In the genomic region with DNA sequence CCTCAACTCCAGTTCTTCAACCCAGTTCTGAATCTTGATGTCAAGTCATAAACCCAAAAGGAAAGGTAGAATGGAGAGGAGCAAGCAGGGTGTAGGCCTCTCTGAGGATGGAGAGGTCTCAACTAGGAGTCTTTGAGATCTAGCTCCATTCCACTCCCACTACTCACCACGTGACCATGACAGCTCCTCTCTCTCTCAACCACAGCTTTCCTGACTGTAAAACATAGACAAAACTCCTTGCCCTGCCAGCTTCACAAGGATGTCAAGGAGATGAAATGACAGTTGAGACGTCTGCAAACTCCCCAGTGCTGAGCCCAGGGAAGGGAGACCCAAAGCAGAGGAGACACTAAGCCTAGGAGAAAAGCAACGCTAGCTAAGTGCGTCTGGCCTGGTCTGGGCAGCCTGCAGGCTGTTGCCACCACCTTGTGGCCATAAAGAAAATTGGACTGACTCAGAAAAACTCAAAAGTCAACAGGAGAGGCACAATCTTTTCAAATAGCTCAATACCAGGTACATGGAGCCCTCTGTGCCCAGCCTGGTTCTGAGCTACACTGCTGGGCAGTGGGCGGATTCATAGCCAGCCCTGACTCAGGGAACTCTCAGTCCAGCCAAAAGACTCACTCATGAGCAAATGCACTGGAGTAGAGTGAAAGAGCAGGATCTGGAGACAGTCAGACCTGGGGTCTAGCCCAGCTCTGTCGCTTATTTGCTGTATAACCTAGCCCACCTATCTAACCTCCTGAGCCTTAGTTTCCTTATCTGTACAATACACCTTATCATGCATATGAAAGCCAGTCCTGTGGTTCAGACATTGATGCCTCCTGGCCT, we compare ENCODE assay signal across 8 cellular contexts. TPM values are rescaled to one million over a fixed set of nuclear protein-coding genes. Genes with fewer than 3 reads are reported as not detected.
DNase-seq lines count a peak whose midpoint lies in the region; ATAC-seq and TF ChIP-seq lines count a peak whose summit lies in the region.

No MANE protein-coding gene starts in this region.

- DNase-seq in CD14-positive monocyte (ENCODE audit: low spot score) (no peak), GM23248 (peak; percentile 78), NCI-H774 (lab: John Stamatoyannopoulos, UW) (peak; percentile 34), foreskin keratinocyte (peak in 1 of 2 donors; percentile 35), osteoblast (ENCODE audit: insufficient read length, low spot score, missing footprints) (peak; percentile 90), ureter (ENCODE audit: low spot score) (no peak)
- peak; percentile 42 to 43 for DNase-seq in activated T-cell treated with anti-CD3 and anti-CD28 coated beads, Interleukin-2, amount 50 U/mL, for 72 hours

- intact Hi-C loops in CD14-positive monocyte (cut with micrococcal nuclease): loop anchor here (2.0 to 5.0 kb wide), 2 partner anchors 14 to 404 kb away; no protein-coding TSS in a partner anchor

- H3K4me2 ChIP-seq in GM23248 (ENCODE audit: unreplicated experiment): peak overlapping the region; percentile 34
- H3K4me2 ChIP-seq in osteoblast (ENCODE audit: insufficient read depth, low read length): peak overlapping the region; percentile 12

- no peak overlapping the region for H3K9ac ChIP-seq in GM23248

- peaks cover 59% of the 10 kb centered on the region for H3K4me1 Mint-ChIP-seq in CD14-positive monocyte
- H3K4me1 Mint-ChIP-seq in activated T-cell treated with anti-CD3 and anti-CD28 coated beads, Interleukin-2, amount 50 U/mL, for 72 hours (ENCODE audit: low read depth): peaks cover 35% of the 10 kb centered on the region

- H3K36me3 ChIP-seq in GM23248 (ENCODE audit: low read depth): no peaks in the 10 kb centered on the region
- peaks cover 16% of the 10 kb centered on the region for H3K36me3 ChIP-seq in osteoblast (ENCODE audit: insufficient read depth, low read length)

- H3K4me1 ChIP-seq in GM23248 (ENCODE audit: insufficient read depth) (peaks cover 25% of the 10 kb centered on the region), foreskin keratinocyte (peaks cover 3% of the 10 kb centered on the region), osteoblast (ENCODE audit: insufficient read depth, low read length) (peaks cover 14% of the 10 kb centered on the region)

- peaks cover 19% of the 10 kb centered on the region; the same call in 1 of the 2 replicates for H3F3A ChIP-seq in GM23248 (ENCODE audit: insufficient read depth)

- H3K9me3 Mint-ChIP-seq in CD14-positive monocyte: no peaks in the 10 kb centered on the region
- no peaks in the 10 kb centered on the region for H3K9me3 Mint-ChIP-seq in activated T-cell treated with anti-CD3 and anti-CD28 coated beads, Interleukin-2, amount 50 U/mL, for 72 hours

- ATAC-seq in activated T-cell treated with anti-CD3 and anti-CD28 coated beads, Interleukin-2, amount 50 U/mL, for 72 hours (replicated peaks in 1 of 2): peak; percentile 29 to 31
- ATAC-seq in foreskin keratinocyte (peak; percentile 18), HG02571 (IDR thresholded peaks at IDR 0.05; ENCODE audit: unreplicated experiment) (no peak)

- H3K79me2 ChIP-seq in GM23248 (ENCODE audit: insufficient read depth) (peaks cover 9% of the 10 kb centered on the region; the same call in 1 of the 2 replicates), osteoblast (ENCODE audit: insufficient read depth, low read length) (peaks cover 13% of the 10 kb centered on the region)

- H3K4me3 ChIP-seq in GM23248 (no peak overlapping the region), osteoblast (ENCODE audit: insufficient read depth, low read length) (no peak overlapping the region)

- H3K27ac ChIP-seq in GM23248: peak overlapping the region; percentile 16; the same call in 1 of the 2 replicates
- H3K27ac ChIP-seq in foreskin keratinocyte: no peak overlapping the region
- no peak overlapping the region for H3K27ac ChIP-seq in osteoblast (ENCODE audit: low read depth, low read length)

- 35 to 36% methylated on average over 6 of the region's 6 CpGs for WGBS in GM23248 (ENCODE audit: low coverage in 1 of 2, low lambda C conversion rate in 2 of 2, missing lambda C conversion rate in 2 of 2), 2 experiments

- H3K9me2 ChIP-seq in GM23248 (ENCODE audit: insufficient read depth): no peaks in the 10 kb centered on the region

- H3K4me3 Mint-ChIP-seq in CD14-positive monocyte: peak overlapping the region; percentile 62 to 91
- H3K4me3 Mint-ChIP-seq in activated T-cell treated with anti-CD3 and anti-CD28 coated beads, Interleukin-2, amount 50 U/mL, for 72 hours: peak overlapping the region; percentile 42 to 43

- H3K36me3 Mint-ChIP-seq in CD14-positive monocyte: peaks cover 39 to 40% of the 10 kb centered on the region in 2 donors
- H3K36me3 Mint-ChIP-seq in activated T-cell treated with anti-CD3 and anti-CD28 coated beads, Interleukin-2, amount 50 U/mL, for 72 hours (ENCODE audit: insufficient read depth in 2 of 2): peaks cover 0 to 3% of the 10 kb centered on the region in 2 donors

- in situ Hi-C loops in GM23248 (cut with MboI): no loop called here

- H3K27me3 Mint-ChIP-seq in CD14-positive monocyte (ENCODE audit: low read depth in 3 of 3): peaks cover 0 to 1% (median 0%) of the 10 kb centered on the region in 3 donors
- H3K27me3 Mint-ChIP-seq in activated T-cell treated with anti-CD3 and anti-CD28 coated beads, Interleukin-2, amount 50 U/mL, for 72 hours (ENCODE audit: low read depth): no peaks in the 10 kb centered on the region

- H4K20me1 ChIP-seq in GM23248 (ENCODE audit: insufficient read depth) (no peaks in the 10 kb centered on the region), osteoblast (ENCODE audit: insufficient read depth, low read length) (peaks cover 12% of the 10 kb centered on the region)

- no peak overlapping the region for H2AFZ ChIP-seq in GM23248
- H2AFZ ChIP-seq in osteoblast (ENCODE audit: low read length): peak overlapping the region; percentile 26

- H3K27ac Mint-ChIP-seq in CD14-positive monocyte: peak overlapping the region; percentile 74 to 92 (median 82)
- no peak overlapping the region for H3K27ac Mint-ChIP-seq in activated T-cell treated with anti-CD3 and anti-CD28 coated beads, Interleukin-2, amount 50 U/mL, for 72 hours

- H3K9me3 ChIP-seq in GM23248 (ENCODE audit: low read depth) (no peaks in the 10 kb centered on the region), osteoblast (ENCODE audit: low read depth, low read length) (no peaks in the 10 kb centered on the region)

- no peaks in the 10 kb centered on the region for H3K27me3 ChIP-seq in GM23248 (replicated peaks; ENCODE audit: insufficient read depth)
- H3K27me3 ChIP-seq in foreskin keratinocyte: no peaks in the 10 kb centered on the region
- H3K27me3 ChIP-seq in osteoblast (ENCODE audit: insufficient read depth, low read length): no peaks in the 10 kb centered on the region

- TF ChIP-seq CTCF in CD14-positive monocyte (IDR thresholded peaks at IDR 0.05) (peak; percentile 90), foreskin keratinocyte (conservative IDR thresholded peaks at IDR 0.05) (peak; percentile 82), osteoblast (IDR thresholded peaks at IDR 0.05; ENCODE audit: extremely low read depth, low read depth, low read length) (peak; percentile 86)

RNA-seq across cellular contexts. Expression of a gene that starts 3.4 kb away (rescaled TPM):
- polyA plus RNA-seq in CD14-positive monocyte: 10 to 100 TPM; 15.8 to 17.7 TPM
- 19.2 and 26.8 TPM in 2 replicates for total RNA-seq in GM23248 (2014; rRNA removed; shearing (Covaris generic))
- polyA plus RNA-seq in GM23248 (2016; fragmentation: Nextera tagmentation; extraction: Ambion mirVana): 11.5 and 16.9 TPM in 2 replicates
- 10 to 100 TPM; 22.0 to 30.1 TPM for total RNA-seq in activated T-cell treated with anti-CD3 and anti-CD28 coated beads, Interleukin-2, amount 50 U/mL, for 72 hours
- 26.7 and 28.4 TPM in 2 replicates for total RNA-seq in foreskin keratinocyte
- 15.5 and 17.3 TPM in 2 replicates for polyA plus RNA-seq in foreskin keratinocyte
- total RNA-seq in osteoblast: 18.9 and 20.3 TPM in 2 replicates
- total RNA-seq in ureter: 32.0 TPM

Comparison
In these comparisons a context has a peak if more than half of its experiments do, and no peak if none do; other contexts are left out.
1. DNase-seq: peak in GM23248 (single experiment), NCI-H774 (single experiment), activated T-cell treated with anti-CD3 and anti-CD28 coated beads, Interleukin-2, amount 50 U/mL, for 72 hours (2 of 2) and osteoblast (single experiment); none in CD14-positive monocyte (single experiment) and ureter (single experiment).
2. Peak in every context shown above with its lines, with median percentiles within 50 percentile points of each other: CTCF ChIP-seq.